In genomic region chr9:125746774-125747052, GRCh38 we compare ENCODE assay signal across 8 cellular contexts. TPM values are rescaled to one million over a fixed set of nuclear protein-coding genes. Genes with fewer than 3 reads are reported as not detected.
DNase-seq lines count a peak whose midpoint lies in the region; TF ChIP-seq lines count a peak whose summit lies in the region.

No MANE protein-coding gene starts in this region.

- peaks cover 30% of the 10 kb centered on the region for H3K4me1 Mint-ChIP-seq in activated CD4-positive, alpha-beta memory T cell treated with anti-CD3 and anti-CD28 coated beads, Interleukin-2, amount 10 ng/mL, durations not matched to agents 7 days and 5 days
- peaks cover 8% of the 10 kb centered on the region for H3K4me1 Mint-ChIP-seq in endothelial cell (ENCODE audit: unreplicated experiment)

- TF ChIP-seq RAD21 in liver (IDR thresholded peaks at IDR 0.05), result no peak

- TF ChIP-seq CTCF in right atrium auricular region (IDR thresholded peaks at IDR 0.05) (no peak), liver (IDR thresholded peaks at IDR 0.05; ENCODE audit: low read depth, low read length, missing input control) (no peak), endothelial cell (IDR thresholded peaks at IDR 0.05; ENCODE audit: unreplicated experiment) (no peak)

- no peak overlapping the region for H3K27ac Mint-ChIP-seq in activated CD4-positive, alpha-beta memory T cell treated with anti-CD3 and anti-CD28 coated beads, Interleukin-2, amount 10 ng/mL, durations not matched to agents 7 days and 5 days
- H3K27ac Mint-ChIP-seq in endothelial cell (ENCODE audit: unreplicated experiment), result no peak overlapping the region

- H3K27me3 ChIP-seq in right atrium auricular region (no peaks in the 10 kb centered on the region), liver (ENCODE audit: control insufficient read depth in 4 of 4, insufficient read depth in 4 of 4, low read length in 3 of 4) (no peaks in the 10 kb centered on the region)

- peaks cover 27% of the 10 kb centered on the region for H3K27me3 Mint-ChIP-seq in activated CD4-positive, alpha-beta memory T cell treated with anti-CD3 and anti-CD28 coated beads, Interleukin-2, amount 10 ng/mL, durations not matched to agents 7 days and 5 days
- peaks cover 4% of the 10 kb centered on the region for H3K27me3 Mint-ChIP-seq in endothelial cell (ENCODE audit: unreplicated experiment)

- H3K27ac ChIP-seq in right atrium auricular region (peak overlapping the region; percentile 77 to 93), liver (ENCODE audit: low read depth in 1 of 2, low read length in 2 of 2) (peak overlapping the region; percentile 74 to 83)

- intact Hi-C loops in cardiac septum (cut with DNase I), result loop anchor here (2.0 to 10.0 kb wide), 2 partner anchors 142 to 478 kb away; no protein-coding TSS in a partner anchor

- H3K4me3 ChIP-seq in right atrium auricular region, result peak overlapping the region; percentile 52 to 86
- H3K4me3 ChIP-seq in liver (ENCODE audit: low read depth in 1 of 3, low read length in 3 of 3), result peak overlapping the region in 1 of 3 donors; percentile 99

- H3K4me1 ChIP-seq in right atrium auricular region (peaks cover 0 to 24% of the 10 kb centered on the region in 2 donors), liver (ENCODE audit: control insufficient read depth in 4 of 4, insufficient read depth in 4 of 4, low read length in 3 of 4) (peaks cover 0 to 34% (median 27%) of the 10 kb centered on the region in 4 donors)

- no peak overlapping the region for H3K9ac ChIP-seq in liver (ENCODE audit: low read depth in 1 of 2, low read length in 2 of 2)

- no peak for DNase-seq in right atrium auricular region (ENCODE audit: low spot score)
- no peak for DNase-seq in cardiac septum (ENCODE audit: low spot score)
- DNase-seq in activated CD4-positive, alpha-beta memory T cell treated with anti-CD3 and anti-CD28 coated beads, Interleukin-2, amount 10 ng/mL, durations not matched to agents 7 days and 5 days, result no peak
- no peak for DNase-seq in endothelial cell (ENCODE audit: low spot score)
- no peak for DNase-seq in T-helper 9 cell
- no peak for DNase-seq in G401 (ENCODE audit: low spot score)
- DNase-seq in HuH-7.5 (ENCODE audit: low spot score), result no peak

- under 1% methylated on average over 46 of the region's 46 CpGs for WGBS in liver

- in situ Hi-C loops in G401 (cut with HindIII; ENCODE audit: low sequenced_read_pairs), result no loop called here

- CTCF ChIA-PET in activated CD4-positive, alpha-beta memory T cell treated with anti-CD3 and anti-CD28 coated beads, Interleukin-2, amount 10 ng/mL, durations not matched to agents 7 days and 5 days (lab: Charles Lee), result no interaction called here

- H3K36me3 Mint-ChIP-seq in activated CD4-positive, alpha-beta memory T cell treated with anti-CD3 and anti-CD28 coated beads, Interleukin-2, amount 10 ng/mL, durations not matched to agents 7 days and 5 days (ENCODE audit: low read depth), result peaks cover 10% of the 10 kb centered on the region
- H3K36me3 Mint-ChIP-seq in endothelial cell (ENCODE audit: low read depth, unreplicated experiment), result no peaks in the 10 kb centered on the region

- H3K36me3 ChIP-seq in right atrium auricular region, result no peaks in the 10 kb centered on the region
- no peaks in the 10 kb centered on the region for H3K36me3 ChIP-seq in liver (ENCODE audit: control insufficient read depth in 4 of 4, insufficient read depth in 3 of 4, low read depth in 1 of 4, low read length in 3 of 4)

- peak overlapping the region; percentile 86 for H3K4me3 Mint-ChIP-seq in activated CD4-positive, alpha-beta memory T cell treated with anti-CD3 and anti-CD28 coated beads, Interleukin-2, amount 10 ng/mL, durations not matched to agents 7 days and 5 days
- no peak overlapping the region for H3K4me3 Mint-ChIP-seq in endothelial cell (ENCODE audit: unreplicated experiment)

- POLR2A ChIA-PET in activated CD4-positive, alpha-beta memory T cell treated with anti-CD3 and anti-CD28 coated beads, Interleukin-2, amount 10 ng/mL, durations not matched to agents 7 days and 5 days (lab: Charles Lee), result interaction anchor here (1.6 to 1.7 kb wide), 2 partner anchors 15 to 40 kb away, joined by 6 to 16 read pairs; partner anchors contain the start of gene MAPKAP1

- H3K9me3 ChIP-seq in right atrium auricular region, result no peaks in the 10 kb centered on the region
- H3K9me3 ChIP-seq in liver (ENCODE audit: control insufficient read depth in 4 of 4, low read length in 3 of 4), result no peaks in the 10 kb centered on the region

- no peaks in the 10 kb centered on the region for H3K9me3 Mint-ChIP-seq in activated CD4-positive, alpha-beta memory T cell treated with anti-CD3 and anti-CD28 coated beads, Interleukin-2, amount 10 ng/mL, durations not matched to agents 7 days and 5 days
- no peaks in the 10 kb centered on the region for H3K9me3 Mint-ChIP-seq in endothelial cell (ENCODE audit: unreplicated experiment)

TF ChIP-seq in liver, 16 proteins besides CTCF, POLR2A, EP300 and RAD21:
- TF ChIP-seq EGR1 (IDR thresholded peaks at IDR 0.05; ENCODE audit: low read depth in 2 of 2) (no peak), ZBTB33 (IDR thresholded peaks at IDR 0.05) (no peak)

RNA-seq across cellular contexts. Expression of gene PBX3, which starts 0.5 kb away (rescaled TPM):
- total RNA-seq in right atrium auricular region, result 10 to 100 TPM; 71.1 to 91.5 TPM
- 56.2 TPM for total RNA-seq in cardiac septum
- 10 to 100 TPM; 15.9 to 16.3 TPM for total RNA-seq in activated CD4-positive, alpha-beta memory T cell treated with anti-CD3 and anti-CD28 coated beads, Interleukin-2, amount 10 ng/mL, durations not matched to agents 7 days and 5 days
- total RNA-seq in liver, result 10 to 100 TPM; 11.4 to 18.9 TPM
- 10 to 100 TPM in 1 of 2 donors, 1 to 10 TPM in 1; 7.3 to 10.8 TPM for polyA plus RNA-seq in liver
- total RNA-seq in endothelial cell (ENCODE audit: unreplicated experiment), result 37.6 TPM
- total RNA-seq in G401 (2014; rRNA removed; shearing (Covaris generic)), result 17.0 and 44.9 TPM in 2 replicates

RNA-seq across cellular contexts. Expression of gene MAPKAP1, which starts 39.7 kb away (rescaled TPM):
- total RNA-seq in right atrium auricular region (10 to 100 TPM; 62.1 to 78.9 TPM), cardiac septum (96.2 TPM), liver (10 to 100 TPM; 23.6 to 55.9 TPM), endothelial cell (ENCODE audit: unreplicated experiment) (74.6 TPM)
- total RNA-seq in activated CD4-positive, alpha-beta memory T cell treated with anti-CD3 and anti-CD28 coated beads, Interleukin-2, amount 10 ng/mL, durations not matched to agents 7 days and 5 days, result 10 to 100 TPM; 47.2 to 48.0 TPM
- 10 to 100 TPM; 26.0 to 39.4 TPM for polyA plus RNA-seq in liver
- 77.0 and 113 TPM in 2 replicates for total RNA-seq in G401 (2014; rRNA removed; shearing (Covaris generic))
